In genomic region chr11:46295312-46295995, GRCh38 we compare ENCODE assay signal across 8 cellular contexts. TPM values are rescaled to one million over a fixed set of nuclear protein-coding genes. Genes with fewer than 3 reads are reported as not detected.
DNase-seq lines count a peak whose midpoint lies in the region; ATAC-seq and TF ChIP-seq lines count a peak whose summit lies in the region.

No MANE protein-coding gene starts in this region.

- CTCF ChIA-PET in activated B cell treated with CpG ODN at 0.5 μM for 24 hours (lab: Charles Lee), result interaction anchor here (1.7 kb wide), 1 partner anchor 57 kb away, joined by 4 read pairs; no protein-coding TSS in a partner anchor

- peaks cover 0 to 13% of the 10 kb centered on the region in 2 donors for H3K4me1 ChIP-seq in breast epithelium

- no peaks in the 10 kb centered on the region for H3K27me3 ChIP-seq in breast epithelium

- H3K9me3 Mint-ChIP-seq in activated B cell treated with CpG ODN at 0.5 μM for 24 hours (no peaks in the 10 kb centered on the region), immature natural killer cell (no peaks in the 10 kb centered on the region)

- no peak for TF ChIP-seq POLR2A in breast epithelium (IDR thresholded peaks at IDR 0.05)

- H3K4me1 Mint-ChIP-seq in activated B cell treated with CpG ODN at 0.5 μM for 24 hours (peaks cover 9% of the 10 kb centered on the region), immature natural killer cell (peaks cover 0 to 8% of the 10 kb centered on the region in 2 donors)

- H3K27ac Mint-ChIP-seq in activated B cell treated with CpG ODN at 0.5 μM for 24 hours (no peak overlapping the region), immature natural killer cell (no peak overlapping the region)

- no peaks in the 10 kb centered on the region for H3K36me3 ChIP-seq in breast epithelium

- H3K36me3 Mint-ChIP-seq in activated B cell treated with CpG ODN at 0.5 μM for 24 hours (ENCODE audit: low read depth) (no peaks in the 10 kb centered on the region), immature natural killer cell (no peaks in the 10 kb centered on the region)

- peak; percentile 78 for ATAC-seq in GM19351 (IDR thresholded peaks at IDR 0.05; ENCODE audit: unreplicated experiment)
- peak; percentile 97 for ATAC-seq in activated B cell treated with CpG ODN at 0.5 μM for 24 hours (ENCODE audit: low read depth)

- POLR2A ChIA-PET in activated B cell treated with CpG ODN at 0.5 μM for 24 hours (lab: Charles Lee), result interaction anchor here (0.5 kb wide), 1 partner anchor 39 kb away, joined by 7 read pairs; no protein-coding TSS in a partner anchor

- TF ChIP-seq CTCF in activated B cell treated with CpG ODN at 0.5 μM for 24 hours (IDR thresholded peaks at IDR 0.05) (no peak), breast epithelium (IDR thresholded peaks at IDR 0.05) (no peak)

- peak overlapping the region; percentile 22 to 57 for H3K27ac ChIP-seq in breast epithelium

- no peaks in the 10 kb centered on the region for H3K9me3 ChIP-seq in breast epithelium

- peak; percentile 92 for DNase-seq in AG08396 (ENCODE audit: low spot score)
- peak; percentile 63 for DNase-seq in NAMALWA (ENCODE audit: low spot score)
- DNase-seq in activated B cell treated with CpG ODN at 0.5 μM for 24 hours, result peak; percentile 45
- peak; percentile 53 to 70 for DNase-seq in breast epithelium (ENCODE audit: low spot score in 2 of 2)
- DNase-seq in immature natural killer cell, result peak; percentile 65 to 66 (median 66)
- peak; percentile 47 to 69 for DNase-seq in stimulated activated CD4-positive, alpha-beta T cell treated with anti-CD3 and anti-CD28 coated beads, Interleukin-12 subunit alpha, Interleukin-12 subunit beta, amount 100 ng/mL, for 24 hours (ENCODE audit: low read depth in 2 of 2)
- DNase-seq in SHP77 (lab: John Stamatoyannopoulos, UW), result no peak

- peaks cover 46% of the 10 kb centered on the region for H3K27me3 Mint-ChIP-seq in activated B cell treated with CpG ODN at 0.5 μM for 24 hours
- H3K27me3 Mint-ChIP-seq in immature natural killer cell (ENCODE audit: low read depth in 3 of 3), result peaks cover 6 to 9% (median 7%) of the 10 kb centered on the region in 3 donors

- H3K4me3 Mint-ChIP-seq in activated B cell treated with CpG ODN at 0.5 μM for 24 hours, result peak overlapping the region; percentile 72
- H3K4me3 Mint-ChIP-seq in immature natural killer cell, result peak overlapping the region; percentile 78 to 84 (median 83)

- peak overlapping the region; percentile 40 to 74 (median 62) for H3K4me3 ChIP-seq in breast epithelium

- intact Hi-C loops in activated B cell treated with CpG ODN at 0.5 μM for 24 hours (cut with micrococcal nuclease) (no loop called here), breast epithelium (cut with DNase I; ENCODE audit: low total_unique reads) (no loop called here)

RNA-seq across cellular contexts. Expression of gene CREB3L1, which starts 18.0 kb away (rescaled TPM):
- total RNA-seq in activated B cell treated with CpG ODN at 0.5 μM for 24 hours, result not detected in 2 replicates
- total RNA-seq in breast epithelium, result 1 to 10 TPM; 1.6 to 5.1 (median 2.0) TPM
- polyA plus RNA-seq in immature natural killer cell, result not detected

RNA-seq across cellular contexts. Expression of gene DGKZ, which starts 51.8 kb away (rescaled TPM):
- total RNA-seq in activated B cell treated with CpG ODN at 0.5 μM for 24 hours (48.1 and 53.6 TPM in 2 replicates), breast epithelium (10 to 100 TPM; 42.3 to 46.5 (median 46.2) TPM)
- polyA plus RNA-seq in immature natural killer cell, result 100 to 1,000 TPM in 1 of 3 donors, 10 to 100 TPM in 2; 40.7 to 120 (median 63.6) TPM

Comparison
In these comparisons a context has a peak if more than half of its experiments do, and no peak if none do; other contexts are left out.
1. DNase-seq: peak in AG08396 (single experiment), NAMALWA (single experiment), activated B cell treated with CpG ODN at 0.5 μM for 24 hours (single experiment), breast epithelium (2 of 2), immature natural killer cell (3 of 3) and stimulated activated CD4-positive, alpha-beta T cell treated with anti-CD3 and anti-CD28 coated beads, Interleukin-12 subunit alpha, Interleukin-12 subunit beta, amount 100 ng/mL, for 24 hours (2 of 2); none in SHP77 (0 of 2).